In the genomic region with DNA sequence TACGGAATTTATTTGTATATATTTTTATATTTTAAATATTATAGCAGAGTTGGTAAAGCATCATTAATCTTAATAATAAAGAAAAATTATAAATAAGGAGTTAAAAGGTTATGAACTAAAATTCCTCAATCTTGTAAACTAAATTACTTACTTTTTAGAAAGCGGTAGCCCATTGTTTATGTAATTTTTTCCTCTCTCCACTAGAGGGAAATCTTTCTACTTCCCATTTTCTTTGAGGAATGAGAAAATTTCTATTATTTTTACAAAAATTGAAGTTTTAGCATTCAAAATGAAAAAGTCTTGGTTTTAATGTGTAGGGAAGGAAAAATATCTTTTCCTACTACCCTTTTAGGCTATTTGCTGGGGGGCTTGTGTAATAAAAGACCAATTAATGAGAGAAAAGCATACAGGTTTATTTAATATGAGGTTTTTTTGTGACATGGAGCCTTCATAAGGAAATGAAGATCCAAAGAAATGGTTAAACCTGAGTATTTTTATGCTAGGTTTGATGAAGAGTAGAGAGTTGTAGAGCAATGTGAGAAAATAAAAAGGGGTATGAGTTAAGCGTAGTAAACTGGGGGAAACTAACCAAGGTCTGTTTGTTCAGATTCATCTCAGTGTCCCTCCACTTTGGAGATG, we compare ENCODE assay signal across 8 cellular contexts.
A peak's percentile ranks its signal among the peaks of the same experiment; 100 is the strongest.
DNase-seq lines count a peak whose midpoint lies in the region; ATAC-seq and TF ChIP-seq lines count a peak whose summit lies in the region.

No MANE protein-coding gene starts in this region.

- H3K4me1 Mint-ChIP-seq in type B pancreatic cell (ENCODE audit: unreplicated experiment), result no peaks in the 10 kb centered on the region

- ATAC-seq in right cardiac atrium, result no peak
- ATAC-seq in PC-3, result no peak
- ATAC-seq in GM21786 (IDR thresholded peaks at IDR 0.05; ENCODE audit: unreplicated experiment), result no peak
- ATAC-seq in GM19324 (IDR thresholded peaks at IDR 0.05; ENCODE audit: low FRiP score, unreplicated experiment), result no peak

- H3K36me3 ChIP-seq in cardiac muscle cell (peaks cover 30% of the 10 kb centered on the region), PC-3 (ENCODE audit: low read depth, low read length) (no peaks in the 10 kb centered on the region)

- peaks cover 15% of the 10 kb centered on the region for H3K36me3 Mint-ChIP-seq in type B pancreatic cell

- no peak overlapping the region for H3K4me3 Mint-ChIP-seq in type B pancreatic cell

- no peaks in the 10 kb centered on the region for H3K9me3 Mint-ChIP-seq in type B pancreatic cell

- H3K9me3 ChIP-seq in cardiac muscle cell (ENCODE audit: low read depth), result no peaks in the 10 kb centered on the region
- no peaks in the 10 kb centered on the region for H3K9me3 ChIP-seq in right cardiac atrium (ENCODE audit: control insufficient read depth, low read length)
- H3K9me3 ChIP-seq in PC-3 (ENCODE audit: low read length), result no peaks in the 10 kb centered on the region

- POLR2A ChIA-PET in PC-3 (lab: Charles Lee; ENCODE audit: unreplicated experiment), result no interaction called here

- no peaks in the 10 kb centered on the region for H3F3A ChIP-seq in PC-3 (ENCODE audit: low read length, unreplicated experiment)

- H4K20me1 ChIP-seq in PC-3 (ENCODE audit: low read length), result no peaks in the 10 kb centered on the region

- H3K4me1 ChIP-seq in cardiac muscle cell (ENCODE audit: low read depth) (no peaks in the 10 kb centered on the region), right cardiac atrium (ENCODE audit: control insufficient read depth, insufficient read depth, low read length) (no peaks in the 10 kb centered on the region), PC-3 (ENCODE audit: insufficient read depth, low read length) (no peaks in the 10 kb centered on the region)

- WGBS in right cardiac atrium, result 79% methylated on average over 3 of the region's 3 CpGs

- H2AFZ ChIP-seq in PC-3 (ENCODE audit: low read length), result no peak overlapping the region

- BruUV-seq in PC-3 (replicated peaks; lab: Mats Ljungman, UMichigan), result no TSS peak

- no peaks in the 10 kb centered on the region for H3K27me3 Mint-ChIP-seq in type B pancreatic cell

- TF ChIP-seq CTCF in cardiac muscle cell (IDR thresholded peaks at IDR 0.05; ENCODE audit: low read depth, low read length), result peak; percentile 56
- peak; percentile 55 for TF ChIP-seq CTCF in PC-3 (conservative IDR thresholded peaks at IDR 0.05; ENCODE audit: low read depth, low read length)
- TF ChIP-seq CTCF in fibroblast of mammary gland (conservative IDR thresholded peaks at IDR 0.05; ENCODE audit: control insufficient read depth, insufficient read depth, low read depth, low read length), result peak; percentile 56
- TF ChIP-seq CTCF in type B pancreatic cell (conservative IDR thresholded peaks at IDR 0.05), result peak; percentile 81

- no peaks in the 10 kb centered on the region for H3K79me2 ChIP-seq in PC-3 (ENCODE audit: low read length)

- no peak overlapping the region for H3K27ac Mint-ChIP-seq in type B pancreatic cell

- no peak overlapping the region for H3K9ac ChIP-seq in PC-3 (ENCODE audit: low read length)

- no peaks in the 10 kb centered on the region for H3K9me2 ChIP-seq in PC-3 (replicated peaks; ENCODE audit: low read length)

- H3K4me2 ChIP-seq in PC-3 (ENCODE audit: low read length), result no peak overlapping the region

- CTCF ChIA-PET in PC-3 (lab: Charles Lee), result no interaction called here

- no peaks in the 10 kb centered on the region for H3K27me3 ChIP-seq in cardiac muscle cell
- H3K27me3 ChIP-seq in right cardiac atrium (ENCODE audit: control insufficient read depth, insufficient read depth), result no peaks in the 10 kb centered on the region
- H3K27me3 ChIP-seq in PC-3 (ENCODE audit: low read length), result no peaks in the 10 kb centered on the region

- H3K4me3 ChIP-seq in cardiac muscle cell (no peak overlapping the region), right cardiac atrium (ENCODE audit: low read length) (no peak overlapping the region), PC-3 (ENCODE audit: low read length) (no peak overlapping the region), fibroblast of mammary gland (ENCODE audit: control insufficient read depth, low read depth, low read length) (no peak overlapping the region)

- DNase-seq in cardiac muscle cell (ENCODE audit: low read depth in 1 of 2, low spot score in 1 of 2), result peak in 1 of 2 donors; percentile 22
- DNase-seq in right cardiac atrium, result no peak
- peak; percentile 31 for DNase-seq in PC-3
- DNase-seq in fibroblast of mammary gland (ENCODE audit: low read depth), result peak; percentile 26
- no peak for DNase-seq in type B pancreatic cell (ENCODE audit: extremely low spot score, unreplicated experiment)
- no peak for DNase-seq in NCI-H345 (lab: John Stamatoyannopoulos, UW)

- H3K27ac ChIP-seq in cardiac muscle cell (no peak overlapping the region), right cardiac atrium (ENCODE audit: low read length) (no peak overlapping the region), PC-3 (ENCODE audit: low read length) (no peak overlapping the region)

- intact Hi-C loops in right cardiac atrium (cut with DNase I) (no loop called here), PC-3 (cut with micrococcal nuclease) (loop anchor here (1.0 to 2.0 kb wide), 2 partner anchors 141 to 267 kb away; no protein-coding TSS in a partner anchor)

Comparison
In these comparisons a context has a peak if more than half of its experiments do, and no peak if none do; other contexts are left out.
1. DNase-seq: peak in PC-3 (single experiment) and fibroblast of mammary gland (single experiment); none in right cardiac atrium (0 of 3), type B pancreatic cell (single experiment) and NCI-H345 (single experiment).
2. Peak in every context shown above with its lines, with median percentiles within 50 percentile points of each other: CTCF ChIP-seq.